1 cellular context compared by ENCODE assay signal in the genomic region with DNA sequence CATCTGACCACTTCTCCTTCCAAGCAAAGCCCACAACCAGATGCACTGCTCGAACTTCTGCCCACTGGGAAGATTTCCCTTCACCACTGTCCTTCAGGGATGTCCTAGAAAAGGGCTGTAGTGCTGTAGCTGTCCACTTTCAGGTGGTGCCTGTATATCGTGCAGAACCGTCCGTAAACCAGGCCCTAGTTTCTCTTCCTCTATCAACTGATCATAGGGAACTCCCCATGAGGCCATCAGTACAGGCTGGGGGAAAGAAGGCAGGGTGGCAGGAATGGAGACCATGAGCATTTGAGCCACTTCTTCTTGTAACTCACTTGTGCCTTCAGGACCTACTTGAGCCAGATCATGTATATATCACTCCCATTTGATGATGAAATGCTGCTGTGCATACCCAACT.
TF ChIP-seq lines count a peak whose summit lies in the region.

No MANE protein-coding gene starts in this region.

TF ChIP-seq in GM12878, 131 proteins besides CTCF, POLR2A, EP300 and RAD21 (continued from another document):
- TF ChIP-seq, protein P1, sequence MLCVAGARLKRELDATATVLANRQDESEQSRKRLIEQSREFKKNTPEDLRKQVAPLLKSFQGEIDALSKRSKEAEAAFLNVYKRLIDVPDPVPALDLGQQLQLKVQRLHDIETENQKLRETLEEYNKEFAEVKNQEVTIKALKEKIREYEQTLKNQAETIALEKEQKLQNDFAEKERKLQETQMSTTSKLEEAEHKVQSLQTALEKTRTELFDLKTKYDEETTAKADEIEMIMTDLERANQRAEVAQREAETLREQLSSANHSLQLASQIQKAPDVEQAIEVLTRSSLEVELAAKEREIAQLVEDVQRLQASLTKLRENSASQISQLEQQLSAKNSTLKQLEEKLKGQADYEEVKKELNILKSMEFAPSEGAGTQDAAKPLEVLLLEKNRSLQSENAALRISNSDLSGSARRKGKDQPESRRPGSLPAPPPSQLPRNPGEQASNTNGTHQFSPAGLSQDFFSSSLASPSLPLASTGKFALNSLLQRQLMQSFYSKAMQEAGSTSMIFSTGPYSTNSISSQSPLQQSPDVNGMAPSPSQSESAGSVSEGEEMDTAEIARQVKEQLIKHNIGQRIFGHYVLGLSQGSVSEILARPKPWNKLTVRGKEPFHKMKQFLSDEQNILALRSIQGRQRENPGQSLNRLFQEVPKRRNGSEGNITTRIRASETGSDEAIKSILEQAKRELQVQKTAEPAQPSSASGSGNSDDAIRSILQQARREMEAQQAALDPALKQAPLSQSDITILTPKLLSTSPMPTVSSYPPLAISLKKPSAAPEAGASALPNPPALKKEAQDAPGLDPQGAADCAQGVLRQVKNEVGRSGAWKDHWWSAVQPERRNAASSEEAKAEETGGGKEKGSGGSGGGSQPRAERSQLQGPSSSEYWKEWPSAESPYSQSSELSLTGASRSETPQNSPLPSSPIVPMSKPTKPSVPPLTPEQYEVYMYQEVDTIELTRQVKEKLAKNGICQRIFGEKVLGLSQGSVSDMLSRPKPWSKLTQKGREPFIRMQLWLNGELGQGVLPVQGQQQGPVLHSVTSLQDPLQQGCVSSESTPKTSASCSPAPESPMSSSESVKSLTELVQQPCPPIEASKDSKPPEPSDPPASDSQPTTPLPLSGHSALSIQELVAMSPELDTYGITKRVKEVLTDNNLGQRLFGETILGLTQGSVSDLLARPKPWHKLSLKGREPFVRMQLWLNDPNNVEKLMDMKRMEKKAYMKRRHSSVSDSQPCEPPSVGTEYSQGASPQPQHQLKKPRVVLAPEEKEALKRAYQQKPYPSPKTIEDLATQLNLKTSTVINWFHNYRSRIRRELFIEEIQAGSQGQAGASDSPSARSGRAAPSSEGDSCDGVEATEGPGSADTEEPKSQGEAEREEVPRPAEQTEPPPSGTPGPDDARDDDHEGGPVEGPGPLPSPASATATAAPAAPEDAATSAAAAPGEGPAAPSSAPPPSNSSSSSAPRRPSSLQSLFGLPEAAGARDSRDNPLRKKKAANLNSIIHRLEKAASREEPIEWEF (IDR thresholded peaks at IDR 0.05; ENCODE audit: insufficient replicate concordance, low read depth, low read length): no peak
- no peak for TF ChIP-seq CHD4 (IDR thresholded peaks at IDR 0.05)
- no peak for TF ChIP-seq CREM (IDR thresholded peaks at IDR 0.05; ENCODE audit: low read depth)
- TF ChIP-seq ATF7 (IDR thresholded peaks at IDR 0.05; ENCODE audit: low read depth): 0 out of 2 replicates have a peak, but pooled peaks have one; percentile 15
